Comparison of ENCODE assay signal across 7 cellular contexts in the genomic region with DNA sequence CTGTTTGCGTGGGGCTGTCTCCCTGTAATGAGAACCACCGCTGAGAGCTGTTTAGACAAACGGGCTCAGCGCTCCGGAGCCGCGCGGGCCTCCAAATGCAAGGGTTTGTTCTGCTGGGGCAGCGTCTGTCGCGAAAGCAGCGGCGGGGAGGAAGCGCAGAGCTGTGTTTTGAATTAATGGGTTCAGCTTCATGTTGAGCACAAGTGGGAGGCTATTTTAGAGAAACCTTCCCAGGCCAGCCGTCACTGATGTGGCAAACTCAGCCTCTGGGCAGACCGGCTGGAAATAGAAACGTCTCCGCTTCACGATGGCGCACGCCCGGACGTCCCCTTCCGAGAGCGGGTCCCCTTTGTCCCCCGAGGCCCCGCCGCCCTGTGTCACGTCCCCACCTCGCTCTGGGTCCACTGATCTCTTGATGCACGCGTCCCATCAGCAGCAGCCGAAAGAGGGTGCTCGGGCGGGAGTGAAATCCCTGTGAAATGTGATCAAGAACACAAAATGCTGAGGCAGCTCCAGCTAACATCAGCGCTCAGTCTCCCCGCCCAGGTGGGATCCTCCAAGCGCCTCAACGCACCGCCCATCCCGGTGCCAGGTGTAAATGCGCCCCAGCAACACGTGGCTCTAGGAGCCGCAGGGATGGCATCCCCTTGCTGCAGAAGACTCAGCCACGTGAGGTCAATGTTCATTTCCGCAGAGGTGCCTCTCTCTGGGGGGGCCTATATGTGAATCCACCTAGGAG. TPM values are rescaled to one million over a fixed set of nuclear protein-coding genes. Genes with fewer than 3 reads are reported as not detected.
DNase-seq lines count a peak whose midpoint lies in the region; ATAC-seq and TF ChIP-seq lines count a peak whose summit lies in the region.

No MANE protein-coding gene starts in this region.

- peak overlapping the region; percentile 88 for H3K4me3 Mint-ChIP-seq in type B pancreatic cell

- peaks cover 18% of the 10 kb centered on the region for H3K27me3 Mint-ChIP-seq in type B pancreatic cell

- H3K27ac Mint-ChIP-seq in type B pancreatic cell = peak overlapping the region; percentile 48

- TF ChIP-seq CTCF in epithelial cell of proximal tubule (conservative IDR thresholded peaks at IDR 0.05; ENCODE audit: low read depth, low read length) (no peak), type B pancreatic cell (conservative IDR thresholded peaks at IDR 0.05) (no peak)

- no peaks in the 10 kb centered on the region for H3K9me3 Mint-ChIP-seq in type B pancreatic cell

- H3K4me3 ChIP-seq in epithelial cell of proximal tubule (ENCODE audit: low read depth, low read length) = peak overlapping the region; percentile 58

- no peak for ATAC-seq in GM21528 (IDR thresholded peaks at IDR 0.05; ENCODE audit: low FRiP score, unreplicated experiment)

- H3K4me1 Mint-ChIP-seq in type B pancreatic cell (ENCODE audit: unreplicated experiment) = peaks cover 19% of the 10 kb centered on the region

- H3K36me3 Mint-ChIP-seq in type B pancreatic cell = no peaks in the 10 kb centered on the region

- peak; percentile 53 for DNase-seq in GM03348 (ENCODE audit: low spot score)
- peak; percentile 80 for DNase-seq in NCI-H748 (lab: John Stamatoyannopoulos, UW; ENCODE audit: unreplicated experiment)
- DNase-seq in epithelial cell of proximal tubule (ENCODE audit: low read depth) = no peak
- DNase-seq in midbrain (lab: John Stamatoyannopoulos, UW) = peak; percentile 30
- peak; percentile 72 for DNase-seq in type B pancreatic cell (ENCODE audit: extremely low spot score, unreplicated experiment)
- DNase-seq in effector CD8-positive, alpha-beta T cell (lab: John Stamatoyannopoulos, UW) = no peak

RNA-seq across cellular contexts. Expression of a gene that starts 44.9 kb away (rescaled TPM):
- total RNA-seq in epithelial cell of proximal tubule (12.6 and 16.0 TPM in 2 replicates), type B pancreatic cell (ENCODE audit: low replicate concordance) (36.9 and 57.3 TPM in 2 replicates)

Comparison
In these comparisons a context has a peak if more than half of its experiments do, and no peak if none do; other contexts are left out.
1. DNase-seq: peak in GM03348 (single experiment), NCI-H748 (single experiment), midbrain (single experiment) and type B pancreatic cell (single experiment); none in epithelial cell of proximal tubule (single experiment) and effector CD8-positive, alpha-beta T cell (single experiment).